In the genomic region with DNA sequence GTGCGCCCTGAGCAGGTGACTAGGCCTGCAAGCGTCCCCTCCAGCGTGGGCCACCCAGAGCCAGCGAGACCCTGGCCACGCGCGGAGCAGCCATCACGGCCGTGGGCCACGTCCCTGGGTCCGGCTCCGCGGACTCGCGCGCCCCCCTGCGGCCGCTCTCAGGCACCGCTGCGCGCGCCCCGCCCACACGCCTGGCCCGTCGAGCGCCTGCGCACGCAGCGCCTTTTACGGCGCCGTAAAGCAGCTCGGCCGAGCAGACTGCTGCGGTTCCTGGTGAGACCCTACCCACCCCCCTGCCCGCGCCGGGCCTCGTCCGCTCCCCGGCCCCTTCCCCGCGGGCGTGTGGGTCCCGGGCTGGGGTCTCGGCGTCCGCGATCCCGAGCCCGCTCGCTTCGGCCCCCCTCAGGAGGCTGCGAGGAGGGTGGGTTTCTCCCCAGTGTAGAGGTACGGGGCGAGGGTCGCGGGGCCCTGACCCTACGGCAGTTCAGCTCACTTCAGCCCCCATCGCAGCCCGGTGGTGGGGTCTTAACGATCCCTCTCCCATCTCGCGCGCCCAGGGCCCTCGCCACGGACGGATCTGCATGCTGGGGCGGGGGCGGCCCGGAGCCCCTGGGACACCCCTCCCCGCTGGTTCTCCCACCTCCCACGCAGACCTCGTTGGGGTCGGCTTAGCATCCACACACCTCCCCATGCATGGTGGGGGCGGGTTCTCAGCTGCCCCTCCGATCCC, we compare ENCODE assay signal across 8 cellular contexts. TPM values are rescaled to one million over a fixed set of nuclear protein-coding genes. Genes with fewer than 3 reads are reported as not detected.
DNase-seq lines count a peak whose midpoint lies in the region; ATAC-seq, FAIRE-seq and TF ChIP-seq lines count a peak whose summit lies in the region.

A gene (plus strand): TSS at position 228 of the 730 bp plus-strand sequence. CDS start 1,421 bp downstream, outside the sequence.

- FAIRE-seq in A549 (lab: Jason Lieb, UNC), result no peak

- no peaks in the 10 kb centered on the region for H3K9me3 ChIP-seq in A549
- no peaks in the 10 kb centered on the region for H3K9me3 ChIP-seq in NT2/D1 (ENCODE audit: insufficient read depth, low read length)
- H3K9me3 ChIP-seq in endocrine pancreas (ENCODE audit: control insufficient read depth, low read length), result no peaks in the 10 kb centered on the region

- ATAC-seq in A549 (peak; percentile 70 to 83), GM18519 (IDR thresholded peaks at IDR 0.05; ENCODE audit: low FRiP score, unreplicated experiment) (peak; percentile 41)

- H3K9ac ChIP-seq in NT2/D1 (ENCODE audit: insufficient read length, low read depth) (peak within 1 kb of the TSS; percentile 95), endocrine pancreas (ENCODE audit: control insufficient read depth, insufficient read depth, low read length) (peak within 1 kb of the TSS; percentile 94), mesendoderm (ENCODE audit: low read length) (peak within 1 kb of the TSS; percentile 93)

- H3K27me3 ChIP-seq in NT2/D1 (ENCODE audit: insufficient read depth, insufficient read length), result no peaks in the 10 kb centered on the region
- peaks cover 2% of the 10 kb centered on the region for H3K27me3 ChIP-seq in endocrine pancreas (ENCODE audit: control insufficient read depth, insufficient read depth, low read length)
- H3K27me3 ChIP-seq in mesendoderm (ENCODE audit: insufficient read depth, low read length, poor library complexity), result no peaks in the 10 kb centered on the region

- TF ChIP-seq EP300 in A549 (IDR thresholded peaks at IDR 0.05), result no peak

- no peak within 1 kb of the TSS for H2BK5ac ChIP-seq in mesendoderm (ENCODE audit: low read length)

- H3K27ac ChIP-seq in A549, result peak within 1 kb of the TSS; percentile 99
- H3K27ac ChIP-seq in mesendoderm (ENCODE audit: low read depth, low read length), result no peak within 1 kb of the TSS

- H2BK120ac ChIP-seq in mesendoderm (ENCODE audit: low read depth, low read length), result no peak within 1 kb of the TSS

- POLR2A ChIA-PET in A549 (lab: Yijun Ruan, JAX), result interaction anchor here (1.0 to 2.0 kb wide), 2 partner anchors 112 to 119 kb away, joined by 3 to 5 read pairs; no protein-coding TSS in a partner anchor

- 0% methylated on average over 5 of the region's 78 CpGs for WGBS in A549 (ENCODE audit: missing lambda C conversion rate)
- WGBS in mesendoderm (ENCODE audit: extremely low coverage, insufficient coverage, low lambda C conversion rate), result no CpG with 5 or more reads among the region's 78 CpGs

- H4K8ac ChIP-seq in mesendoderm (ENCODE audit: low read depth, low read length), result no peak within 1 kb of the TSS

- peak within 1 kb of the TSS; percentile 8 for H3K4ac ChIP-seq in mesendoderm (ENCODE audit: low read depth, low read length)

- peak; percentile 61 for TF ChIP-seq POLR2A in A549 (IDR thresholded peaks at IDR 0.05; ENCODE audit: low read length)

- H3K4me1 ChIP-seq in A549 (peaks cover 10% of the 10 kb centered on the region; the same call in 2 of the 3 replicates), NT2/D1 (ENCODE audit: insufficient read depth, insufficient read length) (peaks cover 27% of the 10 kb centered on the region), endocrine pancreas (ENCODE audit: control insufficient read depth, insufficient read depth, low read length) (no peaks in the 10 kb centered on the region), mesendoderm (ENCODE audit: control insufficient read depth, low read depth, low read length) (peaks cover 3% of the 10 kb centered on the region)

- TF ChIP-seq CTCF in A549 (IDR thresholded peaks at IDR 0.05), result peak; percentile 88

- peak within 1 kb of the TSS; percentile 91 for H3K18ac ChIP-seq in mesendoderm (ENCODE audit: low read length)

- DNase-seq in A549 (ENCODE audit: low read depth in 1 of 2, low spot score in 1 of 2) (peak; percentile 39 to 75), HK-2 (ENCODE audit: unreplicated experiment) (peak; percentile 81), NT2/D1 (ENCODE audit: low read depth, low spot score) (peak; percentile 51), mesendoderm (peak; percentile 89)
- peak; percentile 43 for DNase-seq in activated CD8-positive, alpha-beta memory T cell treated with anti-CD3 and anti-CD28 coated beads, Interleukin-2, amount 50 U/mL, for 1 hour (ENCODE audit: extremely low read depth)
- DNase-seq in stimulated activated CD8-positive, alpha-beta memory T cell treated with anti-CD3 and anti-CD28 coated beads, Interleukin-12 subunit alpha, Interleukin-12 subunit beta, amount 100 ng/mL, for 24 hours (ENCODE audit: extremely low read depth), result peak; percentile 60

- CTCF ChIA-PET in A549 (lab: Yijun Ruan, JAX), result interaction anchor here (0.6 to 3.2 kb wide), 51 partner anchors 8 to 585 kb away, joined by 3 to 45 read pairs (median 4); a partner anchor contains a TSS

- H3K23ac ChIP-seq in mesendoderm (ENCODE audit: low read length), result no peak within 1 kb of the TSS

- H3K36me3 ChIP-seq in NT2/D1 (ENCODE audit: insufficient read depth, insufficient read length, low read length), result peaks cover 24% of the 10 kb centered on the region
- no peaks in the 10 kb centered on the region for H3K36me3 ChIP-seq in endocrine pancreas (ENCODE audit: control insufficient read depth, insufficient read depth, low read length)
- H3K36me3 ChIP-seq in mesendoderm (ENCODE audit: control insufficient read depth, insufficient read depth, low read length), result no peaks in the 10 kb centered on the region

- peak within 1 kb of the TSS; percentile 100 for H3K4me2 ChIP-seq in A549
- H3K4me2 ChIP-seq in mesendoderm (ENCODE audit: low read length), result peak within 1 kb of the TSS; percentile 89

- peaks cover 4% of the 10 kb centered on the region for H3K79me2 ChIP-seq in mesendoderm (ENCODE audit: control insufficient read depth, insufficient read depth, low read length)

- H3K56ac ChIP-seq in mesendoderm (ENCODE audit: low read length), result peak within 1 kb of the TSS; percentile 89

- no peak within 1 kb of the TSS for H4K5ac ChIP-seq in mesendoderm (ENCODE audit: low read length)

- TF ChIP-seq RAD21 in A549 (conservative IDR thresholded peaks at IDR 0.05 in 1 of 2, IDR thresholded peaks at IDR 0.05 in 1 of 2), result peak; percentile 68 to 89

- H3K4me3 ChIP-seq in A549 (peak within 1 kb of the TSS; percentile 99), NT2/D1 (ENCODE audit: insufficient read length, low read depth) (peak within 1 kb of the TSS; percentile 91), endocrine pancreas (ENCODE audit: control insufficient read depth, insufficient read depth, low read length) (peak within 1 kb of the TSS; percentile 34), mesendoderm (ENCODE audit: low read length) (peak within 1 kb of the TSS; percentile 85)

- H3K79me1 ChIP-seq in mesendoderm (ENCODE audit: low read length), result peaks cover 3% of the 10 kb centered on the region

- H2AK5ac ChIP-seq in mesendoderm (ENCODE audit: low read length), result no peak within 1 kb of the TSS

- H2BK15ac ChIP-seq in mesendoderm (replicated peaks; ENCODE audit: low read depth), result no peak within 1 kb of the TSS

TF ChIP-seq in A549, 52 proteins besides CTCF, POLR2A, EP300 and RAD21:
- TF ChIP-seq SMC3 (IDR thresholded peaks at IDR 0.05), result peak; percentile 76
- TF ChIP-seq, protein P1, sequence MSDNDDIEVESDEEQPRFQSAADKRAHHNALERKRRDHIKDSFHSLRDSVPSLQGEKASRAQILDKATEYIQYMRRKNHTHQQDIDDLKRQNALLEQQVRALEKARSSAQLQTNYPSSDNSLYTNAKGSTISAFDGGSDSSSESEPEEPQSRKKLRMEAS (IDR thresholded peaks at IDR 0.05), result 0 out of 2 replicates have a peak, but pooled peaks have one; percentile 49
- TF ChIP-seq MAZ (IDR thresholded peaks at IDR 0.05; ENCODE audit: borderline replicate concordance, low read depth, low read length), result no peak
- TF ChIP-seq JUN (IDR thresholded peaks at IDR 0.05), result peak in 1 of 2 experiments; percentile 57; a peak in 1 of 5 replicates
- no peak for TF ChIP-seq CEBPB (IDR thresholded peaks at IDR 0.05)
- no peak for TF ChIP-seq PHF8 (IDR thresholded peaks at IDR 0.05; ENCODE audit: borderline replicate concordance, low read depth)
- TF ChIP-seq, protein P2, sequence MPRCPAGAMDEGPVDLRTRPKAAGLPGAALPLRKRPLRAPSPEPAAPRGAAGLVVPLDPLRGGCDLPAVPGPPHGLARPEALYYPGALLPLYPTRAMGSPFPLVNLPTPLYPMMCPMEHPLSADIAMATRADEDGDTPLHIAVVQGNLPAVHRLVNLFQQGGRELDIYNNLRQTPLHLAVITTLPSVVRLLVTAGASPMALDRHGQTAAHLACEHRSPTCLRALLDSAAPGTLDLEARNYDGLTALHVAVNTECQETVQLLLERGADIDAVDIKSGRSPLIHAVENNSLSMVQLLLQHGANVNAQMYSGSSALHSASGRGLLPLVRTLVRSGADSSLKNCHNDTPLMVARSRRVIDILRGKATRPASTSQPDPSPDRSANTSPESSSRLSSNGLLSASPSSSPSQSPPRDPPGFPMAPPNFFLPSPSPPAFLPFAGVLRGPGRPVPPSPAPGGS (IDR thresholded peaks at IDR 0.05), result 0 out of 3 replicates have a peak, but pooled peaks have one; percentile 35
- TF ChIP-seq MYC (IDR thresholded peaks at IDR 0.05; ENCODE audit: borderline replicate concordance, low read length), result no peak
- TF ChIP-seq GATA3 (IDR thresholded peaks at IDR 0.05; ENCODE audit: borderline replicate concordance), result no peak
- no peak for TF ChIP-seq RCOR1 (IDR thresholded peaks at IDR 0.05; ENCODE audit: low read depth, low read length)

RNA-seq across cellular contexts. Expression of the gene that starts here (rescaled TPM):
- polyA plus RNA-seq in A549 (2011; rRNA removed) (23.8 and 31.6 TPM in 2 replicates), A549 (2017; fragmentation: RNase III; extraction: RNeasy Plus Mini Kit Qiagen cat#74134 plus additional on column Dnase treatment) (50.9 to 60.8 TPM (median 59.8 TPM) in 3 replicates)
- 85.4 and 117 TPM in 2 replicates for polyA plus RNA-seq in A549 (2012; cell fraction: cytosol; rRNA removed)
- polyA plus RNA-seq in A549 (2012; cell fraction: nucleus; rRNA removed), result 33.9 and 87.2 TPM in 2 replicates
- polyA minus RNA-seq in A549 (2011; rRNA and poly(A)+ RNA removed), result 11.0 and 14.7 TPM in 2 replicates
- 49.3 TPM for polyA plus RNA-seq in mesendoderm (2013, experiment 1 of 2)
- polyA plus RNA-seq in mesendoderm (2013, experiment 2 of 2), result 53.5 TPM

Comparison
In these comparisons a context has a peak if more than half of its experiments do, and no peak if none do; other contexts are left out.
1. H3K4me3 ChIP-seq: peak in every context shown above with its lines; median percentile 99 in A549; 91 in NT2/D1; 85 in mesendoderm; 34 in endocrine pancreas.